Comparison of ENCODE assay signal across 1 cellular context in the genomic region with DNA sequence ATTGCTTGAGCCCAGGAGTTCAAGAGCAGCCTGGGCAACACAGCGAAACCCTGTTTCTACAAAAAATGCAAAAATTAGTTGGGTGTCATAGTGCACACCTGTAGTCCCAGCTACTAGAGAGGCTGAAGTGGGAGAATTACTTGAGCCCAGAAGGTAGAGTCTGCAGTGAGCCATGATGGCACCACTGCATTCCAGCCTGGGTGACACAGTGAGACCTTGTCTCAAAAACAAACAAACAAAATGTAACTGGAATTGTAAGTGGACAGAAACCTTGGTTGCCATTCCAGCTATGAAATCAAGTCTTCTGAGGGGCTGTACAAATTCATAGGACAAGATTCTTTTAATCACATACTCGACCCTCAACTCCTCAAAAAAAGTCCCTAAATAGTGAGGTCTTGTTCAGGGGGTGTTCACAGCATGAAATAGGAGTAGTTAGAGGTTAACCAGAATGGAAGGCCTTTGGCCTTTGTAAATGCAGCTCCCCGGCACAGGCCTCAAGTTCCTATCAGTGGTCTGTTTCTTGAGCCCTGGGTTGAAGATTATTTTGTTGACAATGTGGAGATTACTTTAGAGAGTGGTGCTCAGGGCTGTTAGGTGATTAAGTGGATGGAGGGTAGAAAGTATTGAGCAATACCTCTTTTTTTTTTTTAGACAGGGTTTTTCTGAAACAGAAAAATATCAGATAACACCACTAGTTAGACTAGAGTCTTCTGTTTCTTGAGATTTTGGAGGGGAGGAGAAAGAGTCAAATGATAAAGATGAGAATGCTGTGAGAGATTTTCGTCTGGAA.
A peak's percentile ranks its signal among the peaks of the same experiment; 100 is the strongest.
TF ChIP-seq lines count a peak whose summit lies in the region.

No MANE protein-coding gene starts in this region.

TF ChIP-seq in HepG2, 621 proteins besides CTCF, POLR2A, EP300 and RAD21 (continued from another document and continues in another):
- TF ChIP-seq, protein P1, sequence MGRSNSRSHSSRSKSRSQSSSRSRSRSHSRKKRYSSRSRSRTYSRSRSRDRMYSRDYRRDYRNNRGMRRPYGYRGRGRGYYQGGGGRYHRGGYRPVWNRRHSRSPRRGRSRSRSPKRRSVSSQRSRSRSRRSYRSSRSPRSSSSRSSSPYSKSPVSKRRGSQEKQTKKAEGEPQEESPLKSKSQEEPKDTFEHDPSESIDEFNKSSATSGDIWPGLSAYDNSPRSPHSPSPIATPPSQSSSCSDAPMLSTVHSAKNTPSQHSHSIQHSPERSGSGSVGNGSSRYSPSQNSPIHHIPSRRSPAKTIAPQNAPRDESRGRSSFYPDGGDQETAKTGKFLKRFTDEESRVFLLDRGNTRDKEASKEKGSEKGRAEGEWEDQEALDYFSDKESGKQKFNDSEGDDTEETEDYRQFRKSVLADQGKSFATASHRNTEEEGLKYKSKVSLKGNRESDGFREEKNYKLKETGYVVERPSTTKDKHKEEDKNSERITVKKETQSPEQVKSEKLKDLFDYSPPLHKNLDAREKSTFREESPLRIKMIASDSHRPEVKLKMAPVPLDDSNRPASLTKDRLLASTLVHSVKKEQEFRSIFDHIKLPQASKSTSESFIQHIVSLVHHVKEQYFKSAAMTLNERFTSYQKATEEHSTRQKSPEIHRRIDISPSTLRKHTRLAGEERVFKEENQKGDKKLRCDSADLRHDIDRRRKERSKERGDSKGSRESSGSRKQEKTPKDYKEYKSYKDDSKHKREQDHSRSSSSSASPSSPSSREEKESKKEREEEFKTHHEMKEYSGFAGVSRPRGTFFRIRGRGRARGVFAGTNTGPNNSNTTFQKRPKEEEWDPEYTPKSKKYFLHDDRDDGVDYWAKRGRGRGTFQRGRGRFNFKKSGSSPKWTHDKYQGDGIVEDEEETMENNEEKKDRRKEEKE (IDR thresholded peaks at IDR 0.05) = no peak
- no peak for TF ChIP-seq ZNF556 (CRISPR knock-in tag; IDR thresholded peaks at IDR 0.05; ENCODE audit: borderline replicate concordance)
- no peak for TF ChIP-seq ZNF160 (CRISPR knock-in tag; IDR thresholded peaks at IDR 0.05)
- TF ChIP-seq ZNF75D (CRISPR knock-in tag; IDR thresholded peaks at IDR 0.05; ENCODE audit: borderline replicate concordance) = no peak
- TF ChIP-seq ELF4 (CRISPR knock-in tag; IDR thresholded peaks at IDR 0.05; ENCODE audit: borderline replicate concordance) = peak; percentile 47; the same call in 1 of the 2 replicates
- TF ChIP-seq, protein P2, sequence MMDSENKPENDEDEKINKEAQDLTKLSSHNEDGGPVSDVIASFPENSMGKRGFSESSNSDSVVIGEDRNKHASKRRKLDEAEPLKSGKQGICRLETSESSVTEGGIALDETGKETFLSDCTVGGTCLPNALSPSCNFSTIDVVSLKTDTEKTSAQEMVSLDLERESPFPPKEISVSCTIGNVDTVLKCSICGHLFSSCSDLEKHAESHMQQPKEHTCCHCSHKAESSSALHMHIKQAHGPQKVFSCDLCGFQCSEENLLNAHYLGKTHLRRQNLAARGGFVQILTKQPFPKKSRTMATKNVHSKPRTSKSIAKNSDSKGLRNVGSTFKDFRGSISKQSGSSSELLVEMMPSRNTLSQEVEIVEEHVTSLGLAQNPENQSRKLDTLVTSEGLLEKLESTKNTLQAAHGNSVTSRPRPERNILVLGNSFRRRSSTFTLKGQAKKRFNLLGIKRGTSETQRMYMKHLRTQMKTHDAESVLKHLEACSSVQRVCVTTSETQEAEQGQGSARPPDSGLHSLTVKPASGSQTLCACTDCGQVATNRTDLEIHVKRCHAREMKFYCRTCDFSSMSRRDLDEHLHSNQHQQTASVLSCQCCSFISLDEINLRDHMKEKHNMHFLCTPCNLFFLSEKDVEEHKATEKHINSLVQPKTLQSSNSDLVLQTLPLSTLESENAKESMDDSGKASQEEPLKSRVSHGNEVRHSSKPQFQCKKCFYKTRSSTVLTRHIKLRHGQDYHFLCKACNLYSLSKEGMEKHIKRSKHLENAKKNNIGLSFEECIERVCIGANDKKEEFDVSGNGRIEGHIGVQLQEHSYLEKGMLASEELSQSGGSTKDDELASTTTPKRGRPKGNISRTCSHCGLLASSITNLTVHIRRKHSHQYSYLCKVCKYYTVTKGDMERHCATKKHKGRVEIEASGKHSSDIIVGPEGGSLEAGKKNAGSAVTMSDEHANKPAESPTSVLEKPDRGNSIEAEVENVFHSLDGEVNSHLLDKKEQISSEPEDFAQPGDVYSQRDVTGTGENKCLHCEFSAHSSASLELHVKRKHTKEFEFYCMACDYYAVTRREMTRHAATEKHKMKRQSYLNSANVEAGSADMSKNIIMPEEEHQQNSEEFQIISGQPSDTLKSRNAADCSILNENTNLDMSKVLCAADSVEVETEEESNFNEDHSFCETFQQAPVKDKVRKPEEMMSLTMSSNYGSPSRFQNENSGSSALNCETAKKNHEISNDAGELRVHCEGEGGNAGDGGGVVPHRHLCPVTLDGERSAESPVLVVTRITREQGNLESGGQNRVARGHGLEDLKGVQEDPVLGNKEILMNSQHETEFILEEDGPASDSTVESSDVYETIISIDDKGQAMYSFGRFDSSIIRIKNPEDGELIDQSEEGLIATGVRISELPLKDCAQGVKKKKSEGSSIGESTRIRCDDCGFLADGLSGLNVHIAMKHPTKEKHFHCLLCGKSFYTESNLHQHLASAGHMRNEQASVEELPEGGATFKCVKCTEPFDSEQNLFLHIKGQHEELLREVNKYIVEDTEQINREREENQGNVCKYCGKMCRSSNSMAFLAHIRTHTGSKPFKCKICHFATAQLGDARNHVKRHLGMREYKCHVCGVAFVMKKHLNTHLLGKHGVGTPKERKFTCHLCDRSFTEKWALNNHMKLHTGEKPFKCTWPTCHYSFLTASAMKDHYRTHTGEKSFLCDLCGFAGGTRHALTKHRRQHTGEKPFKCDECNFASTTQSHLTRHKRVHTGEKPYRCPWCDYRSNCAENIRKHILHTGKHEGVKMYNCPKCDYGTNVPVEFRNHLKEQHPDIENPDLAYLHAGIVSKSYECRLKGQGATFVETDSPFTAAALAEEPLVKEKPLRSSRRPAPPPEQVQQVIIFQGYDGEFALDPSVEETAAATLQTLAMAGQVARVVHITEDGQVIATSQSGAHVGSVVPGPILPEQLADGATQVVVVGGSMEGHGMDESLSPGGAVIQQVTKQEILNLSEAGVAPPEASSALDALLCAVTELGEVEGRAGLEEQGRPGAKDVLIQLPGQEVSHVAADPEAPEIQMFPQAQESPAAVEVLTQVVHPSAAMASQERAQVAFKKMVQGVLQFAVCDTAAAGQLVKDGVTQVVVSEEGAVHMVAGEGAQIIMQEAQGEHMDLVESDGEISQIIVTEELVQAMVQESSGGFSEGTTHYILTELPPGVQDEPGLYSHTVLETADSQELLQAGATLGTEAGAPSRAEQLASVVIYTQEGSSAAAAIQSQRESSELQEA (CRISPR knock-in tag; IDR thresholded peaks at IDR 0.05; ENCODE audit: not compliant biosample characterization) = no peak
- TF ChIP-seq, protein P3, sequence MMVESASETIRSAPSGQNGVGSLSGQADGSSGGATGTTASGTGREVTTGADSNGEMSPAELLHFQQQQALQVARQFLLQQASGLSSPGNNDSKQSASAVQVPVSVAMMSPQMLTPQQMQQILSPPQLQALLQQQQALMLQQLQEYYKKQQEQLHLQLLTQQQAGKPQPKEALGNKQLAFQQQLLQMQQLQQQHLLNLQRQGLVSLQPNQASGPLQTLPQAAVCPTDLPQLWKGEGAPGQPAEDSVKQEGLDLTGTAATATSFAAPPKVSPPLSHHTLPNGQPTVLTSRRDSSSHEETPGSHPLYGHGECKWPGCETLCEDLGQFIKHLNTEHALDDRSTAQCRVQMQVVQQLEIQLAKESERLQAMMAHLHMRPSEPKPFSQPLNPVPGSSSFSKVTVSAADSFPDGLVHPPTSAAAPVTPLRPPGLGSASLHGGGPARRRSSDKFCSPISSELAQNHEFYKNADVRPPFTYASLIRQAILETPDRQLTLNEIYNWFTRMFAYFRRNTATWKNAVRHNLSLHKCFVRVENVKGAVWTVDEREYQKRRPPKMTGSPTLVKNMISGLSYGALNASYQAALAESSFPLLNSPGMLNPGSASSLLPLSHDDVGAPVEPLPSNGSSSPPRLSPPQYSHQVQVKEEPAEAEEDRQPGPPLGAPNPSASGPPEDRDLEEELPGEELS (CRISPR knock-in tag; IDR thresholded peaks at IDR 0.05) = peak; percentile 77
- TF ChIP-seq, protein P4, sequence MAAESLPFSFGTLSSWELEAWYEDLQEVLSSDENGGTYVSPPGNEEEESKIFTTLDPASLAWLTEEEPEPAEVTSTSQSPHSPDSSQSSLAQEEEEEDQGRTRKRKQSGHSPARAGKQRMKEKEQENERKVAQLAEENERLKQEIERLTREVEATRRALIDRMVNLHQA (CRISPR knock-in tag; IDR thresholded peaks at IDR 0.05) = no peak
- TF ChIP-seq, protein P5, sequence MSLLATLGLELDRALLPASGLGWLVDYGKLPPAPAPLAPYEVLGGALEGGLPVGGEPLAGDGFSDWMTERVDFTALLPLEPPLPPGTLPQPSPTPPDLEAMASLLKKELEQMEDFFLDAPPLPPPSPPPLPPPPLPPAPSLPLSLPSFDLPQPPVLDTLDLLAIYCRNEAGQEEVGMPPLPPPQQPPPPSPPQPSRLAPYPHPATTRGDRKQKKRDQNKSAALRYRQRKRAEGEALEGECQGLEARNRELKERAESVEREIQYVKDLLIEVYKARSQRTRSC (CRISPR knock-in tag; IDR thresholded peaks at IDR 0.05; ENCODE audit: low read depth) = no peak
- TF ChIP-seq ZNF451 (CRISPR knock-in tag; IDR thresholded peaks at IDR 0.05) = no peak
- TF ChIP-seq, protein P6, sequence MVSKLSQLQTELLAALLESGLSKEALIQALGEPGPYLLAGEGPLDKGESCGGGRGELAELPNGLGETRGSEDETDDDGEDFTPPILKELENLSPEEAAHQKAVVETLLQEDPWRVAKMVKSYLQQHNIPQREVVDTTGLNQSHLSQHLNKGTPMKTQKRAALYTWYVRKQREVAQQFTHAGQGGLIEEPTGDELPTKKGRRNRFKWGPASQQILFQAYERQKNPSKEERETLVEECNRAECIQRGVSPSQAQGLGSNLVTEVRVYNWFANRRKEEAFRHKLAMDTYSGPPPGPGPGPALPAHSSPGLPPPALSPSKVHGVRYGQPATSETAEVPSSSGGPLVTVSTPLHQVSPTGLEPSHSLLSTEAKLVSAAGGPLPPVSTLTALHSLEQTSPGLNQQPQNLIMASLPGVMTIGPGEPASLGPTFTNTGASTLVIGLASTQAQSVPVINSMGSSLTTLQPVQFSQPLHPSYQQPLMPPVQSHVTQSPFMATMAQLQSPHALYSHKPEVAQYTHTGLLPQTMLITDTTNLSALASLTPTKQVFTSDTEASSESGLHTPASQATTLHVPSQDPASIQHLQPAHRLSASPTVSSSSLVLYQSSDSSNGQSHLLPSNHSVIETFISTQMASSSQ (IDR thresholded peaks at IDR 0.05; ENCODE audit: low read depth) = peak; percentile 76
- TF ChIP-seq, protein P6 (CRISPR knock-in tag; IDR thresholded peaks at IDR 0.05; ENCODE audit: borderline replicate concordance) = peak; percentile 68; the same call in 1 of the 2 replicates
- TF ChIP-seq ZNF788 (CRISPR knock-in tag; IDR thresholded peaks at IDR 0.05; ENCODE audit: borderline replicate concordance) = no peak
- no peak for TF ChIP-seq RFX5 (IDR thresholded peaks at IDR 0.05; ENCODE audit: low read depth, low read length)
- no peak for TF ChIP-seq ETV5 (CRISPR knock-in tag; IDR thresholded peaks at IDR 0.05; ENCODE audit: borderline replicate concordance)
- TF ChIP-seq ZNF780A (CRISPR knock-in tag; IDR thresholded peaks at IDR 0.05) = no peak
- no peak for TF ChIP-seq RFXANK (CRISPR knock-in tag; IDR thresholded peaks at IDR 0.05)
- no peak for TF ChIP-seq TMF1 (CRISPR knock-in tag; IDR thresholded peaks at IDR 0.05; ENCODE audit: low read depth)
- no peak for TF ChIP-seq ZNF329 (CRISPR knock-in tag; IDR thresholded peaks at IDR 0.05; ENCODE audit: low read depth)
- no peak for TF ChIP-seq ZNF781 (CRISPR knock-in tag; IDR thresholded peaks at IDR 0.05; ENCODE audit: borderline replicate concordance, not compliant biosample characterization)
- no peak for TF ChIP-seq KLF16 (CRISPR knock-in tag; IDR thresholded peaks at IDR 0.05)
- TF ChIP-seq ZNF232 (CRISPR knock-in tag; IDR thresholded peaks at IDR 0.05; ENCODE audit: borderline replicate concordance) = no peak
- TF ChIP-seq ZNF720 (CRISPR knock-in tag; IDR thresholded peaks at IDR 0.05) = no peak
- TF ChIP-seq SAFB2 (CRISPR knock-in tag; IDR thresholded peaks at IDR 0.05; ENCODE audit: borderline replicate concordance, low read depth) = no peak
- no peak for TF ChIP-seq EED (CRISPR knock-in tag; IDR thresholded peaks at IDR 0.05)
- TF ChIP-seq, protein P7, sequence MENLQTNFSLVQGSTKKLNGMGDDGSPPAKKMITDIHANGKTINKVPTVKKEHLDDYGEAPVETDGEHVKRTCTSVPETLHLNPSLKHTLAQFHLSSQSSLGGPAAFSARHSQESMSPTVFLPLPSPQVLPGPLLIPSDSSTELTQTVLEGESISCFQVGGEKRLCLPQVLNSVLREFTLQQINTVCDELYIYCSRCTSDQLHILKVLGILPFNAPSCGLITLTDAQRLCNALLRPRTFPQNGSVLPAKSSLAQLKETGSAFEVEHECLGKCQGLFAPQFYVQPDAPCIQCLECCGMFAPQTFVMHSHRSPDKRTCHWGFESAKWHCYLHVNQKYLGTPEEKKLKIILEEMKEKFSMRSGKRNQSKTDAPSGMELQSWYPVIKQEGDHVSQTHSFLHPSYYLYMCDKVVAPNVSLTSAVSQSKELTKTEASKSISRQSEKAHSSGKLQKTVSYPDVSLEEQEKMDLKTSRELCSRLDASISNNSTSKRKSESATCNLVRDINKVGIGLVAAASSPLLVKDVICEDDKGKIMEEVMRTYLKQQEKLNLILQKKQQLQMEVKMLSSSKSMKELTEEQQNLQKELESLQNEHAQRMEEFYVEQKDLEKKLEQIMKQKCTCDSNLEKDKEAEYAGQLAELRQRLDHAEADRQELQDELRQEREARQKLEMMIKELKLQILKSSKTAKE (CRISPR knock-in tag; IDR thresholded peaks at IDR 0.05; ENCODE audit: borderline replicate concordance) = no peak
- no peak for TF ChIP-seq PRMT3 (CRISPR knock-in tag; IDR thresholded peaks at IDR 0.05; ENCODE audit: borderline replicate concordance, low read depth)
- TF ChIP-seq, protein P8, sequence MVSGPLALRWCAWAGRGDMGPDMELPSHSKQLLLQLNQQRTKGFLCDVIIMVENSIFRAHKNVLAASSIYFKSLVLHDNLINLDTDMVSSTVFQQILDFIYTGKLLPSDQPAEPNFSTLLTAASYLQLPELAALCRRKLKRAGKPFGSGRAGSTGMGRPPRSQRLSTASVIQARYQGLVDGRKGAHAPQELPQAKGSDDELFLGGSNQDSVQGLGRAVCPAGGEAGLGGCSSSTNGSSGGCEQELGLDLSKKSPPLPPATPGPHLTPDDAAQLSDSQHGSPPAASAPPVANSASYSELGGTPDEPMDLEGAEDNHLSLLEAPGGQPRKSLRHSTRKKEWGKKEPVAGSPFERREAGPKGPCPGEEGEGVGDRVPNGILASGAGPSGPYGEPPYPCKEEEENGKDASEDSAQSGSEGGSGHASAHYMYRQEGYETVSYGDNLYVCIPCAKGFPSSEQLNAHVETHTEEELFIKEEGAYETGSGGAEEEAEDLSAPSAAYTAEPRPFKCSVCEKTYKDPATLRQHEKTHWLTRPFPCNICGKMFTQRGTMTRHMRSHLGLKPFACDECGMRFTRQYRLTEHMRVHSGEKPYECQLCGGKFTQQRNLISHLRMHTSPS (CRISPR knock-in tag; IDR thresholded peaks at IDR 0.05; ENCODE audit: low read depth) = no peak
- no peak for TF ChIP-seq PHB2 (IDR thresholded peaks at IDR 0.05; ENCODE audit: partially characterized antibody)
